9 cellular contexts compared by ENCODE assay signal in genomic region chr14:61694039-61694438, GRCh38. TPM values are rescaled to one million over a fixed set of nuclear protein-coding genes. Genes with fewer than 3 reads are reported as not detected.
DNase-seq lines count a peak whose midpoint lies in the region; ATAC-seq and TF ChIP-seq lines count a peak whose summit lies in the region.
"Had no signal": no experiment of that assay in that cellular context is flagged by ENCODE, and none has a peak within 500 bp of the region (broad histone marks: within the 10 kb centered on the region; RNA-seq: fewer than 3 reads in every experiment).

No MANE protein-coding gene starts in this region.

- H3K14ac ChIP-seq in trophoblast cell (ENCODE audit: low read length) = no peak overlapping the region

- no peak overlapping the region for H2AK5ac ChIP-seq in trophoblast cell (ENCODE audit: low read length)

- H2BK5ac ChIP-seq in trophoblast cell (ENCODE audit: low read depth, low read length, poor library complexity) = peak overlapping the region; percentile 19

- no peak overlapping the region for H2AFZ ChIP-seq in OCI-LY3 (ENCODE audit: low read depth, low read length)
- H2AFZ ChIP-seq in trophoblast cell (ENCODE audit: insufficient read depth, low read length, poor library complexity) = no peak overlapping the region

- H3K4me1 ChIP-seq in OCI-LY3 (ENCODE audit: low read length) = peaks cover 29% of the 10 kb centered on the region
- H3K4me1 ChIP-seq in trophoblast cell (ENCODE audit: control insufficient read depth in 1 of 2, insufficient read depth in 2 of 2, low read length in 2 of 2) = peaks cover 3 to 7% of the 10 kb centered on the region in 2 experiments

- H3K4me1 Mint-ChIP-seq in activated CD8-positive, alpha-beta memory T cell treated with anti-CD3 and anti-CD28 coated beads, Interleukin-2, amount 10 ng/mL, durations not matched to agents 7 days and 5 days = peaks cover 35% of the 10 kb centered on the region
- peaks cover 30% of the 10 kb centered on the region for H3K4me1 Mint-ChIP-seq in chondrocyte (ENCODE audit: low read depth)

- peaks cover 16% of the 10 kb centered on the region for H3K79me1 ChIP-seq in trophoblast cell (ENCODE audit: low read length)

- CTCF ChIA-PET in activated CD8-positive, alpha-beta memory T cell treated with anti-CD3 and anti-CD28 coated beads, Interleukin-2, amount 10 ng/mL, durations not matched to agents 7 days and 5 days (lab: Charles Lee) = interaction anchor here (0.9 to 2.5 kb wide), 5 partner anchors 13 to 114 kb away, joined by 3 to 8 read pairs (median 4); no protein-coding TSS in a partner anchor

- no CpG with 5 or more reads among the region's 6 CpGs for WGBS in trophoblast cell (ENCODE audit: extremely low coverage, insufficient coverage, insufficient read length)

- H3K27me3 ChIP-seq in OCI-LY3 (ENCODE audit: low read depth, low read length) (no peaks in the 10 kb centered on the region), trophoblast cell (ENCODE audit: insufficient read depth, low read length) (no peaks in the 10 kb centered on the region)
- H3K27me3 ChIP-seq: tibial nerve had no signal

- H4K12ac ChIP-seq in trophoblast cell (ENCODE audit: low read depth, low read length) = no peak overlapping the region

- peaks cover 41% of the 10 kb centered on the region for H3K36me3 Mint-ChIP-seq in activated CD8-positive, alpha-beta memory T cell treated with anti-CD3 and anti-CD28 coated beads, Interleukin-2, amount 10 ng/mL, durations not matched to agents 7 days and 5 days
- peaks cover 10% of the 10 kb centered on the region for H3K36me3 Mint-ChIP-seq in chondrocyte (ENCODE audit: low read depth)

- peaks cover 37% of the 10 kb centered on the region for H3K79me2 ChIP-seq in OCI-LY3 (ENCODE audit: low read length)
- peaks cover 18% of the 10 kb centered on the region for H3K79me2 ChIP-seq in trophoblast cell (ENCODE audit: control insufficient read depth, insufficient read depth, low read length, poor library complexity)

- H3K4ac ChIP-seq in trophoblast cell (ENCODE audit: low read depth, low read length) = no peak overlapping the region

- peak overlapping the region; percentile 18 for H3K18ac ChIP-seq in trophoblast cell (ENCODE audit: low read length)

- H3K27ac ChIP-seq in OCI-LY3 (ENCODE audit: low read length) = no peak overlapping the region
- H3K27ac ChIP-seq in trophoblast cell (ENCODE audit: low read depth, low read length) = no peak overlapping the region

- no peak overlapping the region for H3K27ac Mint-ChIP-seq in activated CD8-positive, alpha-beta memory T cell treated with anti-CD3 and anti-CD28 coated beads, Interleukin-2, amount 10 ng/mL, durations not matched to agents 7 days and 5 days
- H3K27ac Mint-ChIP-seq in chondrocyte (ENCODE audit: unreplicated experiment) = peak overlapping the region; percentile 96

- peak overlapping the region; percentile 91 for H3K4me3 Mint-ChIP-seq in activated CD8-positive, alpha-beta memory T cell treated with anti-CD3 and anti-CD28 coated beads, Interleukin-2, amount 10 ng/mL, durations not matched to agents 7 days and 5 days
- no peak overlapping the region for H3K4me3 Mint-ChIP-seq in chondrocyte (ENCODE audit: unreplicated experiment)

- H3K4me2 ChIP-seq in OCI-LY3 (ENCODE audit: low read length) = peak overlapping the region; percentile 93
- H3K4me2 ChIP-seq in trophoblast cell (ENCODE audit: low read length) = no peak overlapping the region

- peaks cover under 1% of the 10 kb centered on the region for H3K9me3 Mint-ChIP-seq in activated CD8-positive, alpha-beta memory T cell treated with anti-CD3 and anti-CD28 coated beads, Interleukin-2, amount 10 ng/mL, durations not matched to agents 7 days and 5 days (ENCODE audit: low read depth)
- no peaks in the 10 kb centered on the region for H3K9me3 Mint-ChIP-seq in chondrocyte (ENCODE audit: low read depth)

- H4K8ac ChIP-seq in trophoblast cell (ENCODE audit: low read depth, low read length) = no peak overlapping the region

- H3K27me3 Mint-ChIP-seq in activated CD8-positive, alpha-beta memory T cell treated with anti-CD3 and anti-CD28 coated beads, Interleukin-2, amount 10 ng/mL, durations not matched to agents 7 days and 5 days = no peaks in the 10 kb centered on the region
- no peaks in the 10 kb centered on the region for H3K27me3 Mint-ChIP-seq in chondrocyte (ENCODE audit: low read depth)

- H3K36me3 ChIP-seq in OCI-LY3 (replicated peaks; ENCODE audit: low read depth, low read length) (peaks cover 13% of the 10 kb centered on the region), trophoblast cell (ENCODE audit: control insufficient read depth in 1 of 2, insufficient read depth in 2 of 2, low read length in 2 of 2) (no peaks in the 10 kb centered on the region)
- H3K36me3 ChIP-seq: tibial nerve had no signal

- H3K4me3 ChIP-seq in OCI-LY3 (ENCODE audit: low read length) (peak overlapping the region; percentile 84), trophoblast cell (ENCODE audit: low read depth, low read length) (no peak overlapping the region)

- TF ChIP-seq CTCF in OCI-LY3 (IDR thresholded peaks at IDR 0.05; ENCODE audit: low read depth, low read length) (no peak), chondrocyte (IDR thresholded peaks at IDR 0.05) (no peak)

- peaks cover 30% of the 10 kb centered on the region for H4K20me1 ChIP-seq in OCI-LY3 (ENCODE audit: insufficient read depth, low read length)

- H3K9ac ChIP-seq in OCI-LY3 (ENCODE audit: low read length) (0 out of 2 replicates have a peak overlapping the region, but pooled peaks have one; percentile 54), trophoblast cell (ENCODE audit: low read length) (no peak overlapping the region)

- H3K9me3 ChIP-seq in OCI-LY3 (ENCODE audit: insufficient read depth, low read length) (peaks cover 5% of the 10 kb centered on the region; the same call in 1 of the 2 replicates), trophoblast cell (ENCODE audit: insufficient read depth, low read depth, low read length) (no peaks in the 10 kb centered on the region)
- H3K9me3 ChIP-seq: tibial nerve had no signal

- DNase-seq in activated CD8-positive, alpha-beta memory T cell treated with anti-CD3 and anti-CD28 coated beads, Interleukin-2, amount 10 ng/mL, durations not matched to agents 7 days and 5 days = no peak
- no peak for DNase-seq in activated CD8-positive, alpha-beta memory T cell treated with anti-CD3 and anti-CD28 coated beads, Interleukin-2, amount 50 U/mL, for 48 hours
- DNase-seq in chondrocyte (ENCODE audit: low spot score) (no peak), trophoblast cell (no peak), UCSD-AML1 (lab: John Stamatoyannopoulos, UW; ENCODE audit: unreplicated experiment) (no peak)

- peak overlapping the region; percentile 57 for H4K91ac ChIP-seq in trophoblast cell (ENCODE audit: low read depth, low read length)

- no peak overlapping the region for H3K23ac ChIP-seq in trophoblast cell (ENCODE audit: low read length)

- H2BK12ac ChIP-seq in trophoblast cell (ENCODE audit: low read length) = peak overlapping the region; percentile 43

- ATAC-seq in activated CD8-positive, alpha-beta memory T cell treated with anti-CD3 and anti-CD28 coated beads, Interleukin-2, amount 10 ng/mL, durations not matched to agents 7 days and 5 days = no peak
- ATAC-seq in GM18868 (IDR thresholded peaks at IDR 0.05; ENCODE audit: unreplicated experiment) (no peak), GM21576 (IDR thresholded peaks at IDR 0.05; ENCODE audit: unreplicated experiment) (no peak)

- H2BK120ac ChIP-seq in trophoblast cell (ENCODE audit: insufficient read depth, low read length, poor library complexity) = peak overlapping the region; percentile 38

RNA-seq across cellular contexts. Expression of gene HIF1A, which starts 1.3 kb away (rescaled TPM):
- total RNA-seq in activated CD8-positive, alpha-beta memory T cell treated with anti-CD3 and anti-CD28 coated beads, Interleukin-2, amount 10 ng/mL, durations not matched to agents 7 days and 5 days = 100 to 1,000 TPM; 134 to 158 TPM
- total RNA-seq in chondrocyte = 466 to 676 TPM (median 660 TPM) in 3 replicates
- 429 and 461 TPM in 2 replicates for polyA plus RNA-seq in trophoblast cell (2013)
